Comparison of ENCODE assay signal across 1 cellular context in the genomic region with DNA sequence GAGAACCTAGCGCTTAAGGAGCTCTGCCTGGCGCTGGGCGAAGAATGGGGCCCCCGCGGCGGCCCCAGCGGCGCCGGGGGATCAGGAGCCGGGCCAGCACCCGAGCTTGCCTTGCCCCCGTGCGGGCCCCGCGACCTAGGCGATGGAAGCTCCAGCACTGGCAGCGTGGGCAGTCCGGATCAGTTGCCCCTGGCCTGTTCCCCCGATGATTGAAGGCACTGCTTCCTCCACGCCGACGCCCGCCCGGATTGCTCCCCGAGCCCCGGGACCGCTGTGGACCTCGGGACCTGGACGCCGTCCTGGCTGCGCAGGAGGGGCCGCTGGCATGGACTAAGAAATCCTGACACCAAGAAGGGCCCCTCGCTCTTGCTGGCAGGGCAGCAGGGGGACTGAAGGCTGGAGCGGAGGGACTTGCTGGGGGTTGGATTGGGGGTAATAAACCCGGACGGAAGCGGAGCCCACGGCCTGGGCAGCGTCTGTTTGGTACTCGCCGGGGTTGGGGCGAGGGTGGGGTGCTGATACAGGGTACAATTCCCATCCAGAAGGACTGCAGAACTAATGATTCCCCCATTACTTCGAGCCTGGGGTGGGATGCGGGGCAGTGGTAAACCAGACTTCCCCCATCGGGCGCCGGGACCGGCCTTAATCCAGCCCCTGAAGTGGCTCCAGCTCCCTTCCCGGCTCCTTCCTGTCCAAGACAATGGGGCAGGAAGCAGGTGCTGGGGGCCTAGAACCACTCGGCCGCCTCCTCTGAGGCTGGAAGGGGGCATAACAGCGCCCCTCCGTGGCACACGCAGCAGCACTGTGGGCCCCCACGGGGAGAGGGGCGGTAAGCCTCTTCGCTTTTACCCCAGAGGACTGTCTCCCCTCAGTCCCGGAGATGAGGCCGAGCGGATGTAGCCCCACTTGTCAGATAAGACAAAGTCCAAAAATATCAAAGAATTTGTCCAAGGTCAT.
TF ChIP-seq lines count a peak whose summit lies in the region.

No MANE protein-coding gene starts in this region.

TF ChIP-seq in endothelial cell of umbilical vein, 7 proteins besides CTCF, POLR2A, EP300 and RAD21 (continued from another document):
- no peak for TF ChIP-seq FOS (IDR thresholded peaks at IDR 0.05; ENCODE audit: borderline replicate concordance, insufficient read depth, low read length)
- TF ChIP-seq JUN (IDR thresholded peaks at IDR 0.05; ENCODE audit: borderline replicate concordance, insufficient read depth, insufficient read length, low read depth), result no peak
- peak; percentile 35 for TF ChIP-seq GATA2 (IDR thresholded peaks at IDR 0.05; ENCODE audit: insufficient read depth, insufficient read length, low read depth, low read length)
- TF ChIP-seq, protein P1, sequence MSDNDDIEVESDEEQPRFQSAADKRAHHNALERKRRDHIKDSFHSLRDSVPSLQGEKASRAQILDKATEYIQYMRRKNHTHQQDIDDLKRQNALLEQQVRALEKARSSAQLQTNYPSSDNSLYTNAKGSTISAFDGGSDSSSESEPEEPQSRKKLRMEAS (IDR thresholded peaks at IDR 0.05; ENCODE audit: insufficient read depth, insufficient read length), result peak; percentile 31
- TF ChIP-seq POLR2AphosphoS5 (IDR thresholded peaks at IDR 0.05; ENCODE audit: insufficient read depth, low read depth, low read length), result peak; percentile 79
